ENCODE assay signal across 21 cellular contexts in genomic region chr18:48779462-48779861, GRCh38.
DNase-seq lines count a peak whose midpoint lies in the region; ATAC-seq and TF ChIP-seq lines count a peak whose summit lies in the region.
"Had no signal": no experiment of that assay in that cellular context is flagged by ENCODE, and none has a peak within 500 bp of the region (broad histone marks: within the 10 kb centered on the region; RNA-seq: fewer than 3 reads in every experiment).

No MANE protein-coding gene starts in this region.

- peaks cover 4% of the 10 kb centered on the region for H3K4me1 Mint-ChIP-seq in MCF 10A (ENCODE audit: insufficient read depth, unreplicated experiment)

- CTCF ChIA-PET in MCF 10A (lab: Yijun Ruan, JAX), result no interaction called here

- no peak for TF ChIP-seq CTCF in coronary artery (IDR thresholded peaks at IDR 0.05)
- no peak for TF ChIP-seq CTCF in lower lobe of right lung (IDR thresholded peaks at IDR 0.05)
- no peak for TF ChIP-seq CTCF in MCF 10A (IDR thresholded peaks at IDR 0.05; ENCODE audit: unreplicated experiment)

- BruUV-seq in MCF 10A (replicated peaks; lab: Mats Ljungman, UMichigan), result no TSS peak

- POLR2A ChIA-PET in MCF 10A (lab: Yijun Ruan, JAX), result no interaction called here

- H3K27ac Mint-ChIP-seq in MCF 10A (ENCODE audit: low read depth, unreplicated experiment), result no peak overlapping the region
- H3K27ac Mint-ChIP-seq: activated CD4-positive, alpha-beta T cell treated with anti-CD3 and anti-CD28 coated beads for 36 hours; activated naive CD8-positive, alpha-beta T cell had no signal

- peaks cover 3% of the 10 kb centered on the region; the same call in 1 of the 2 replicates for H3K36me3 ChIP-seq in BLaER1
- H3K36me3 ChIP-seq in lower lobe of right lung, result no peaks in the 10 kb centered on the region
- H3K36me3 ChIP-seq in rectal smooth muscle tissue (ENCODE audit: control insufficient read depth, insufficient read depth, low read length), result no peaks in the 10 kb centered on the region
- H3K36me3 ChIP-seq: pancreas had no signal

- H3K27me3 ChIP-seq in BLaER1, result no peaks in the 10 kb centered on the region
- no peaks in the 10 kb centered on the region for H3K27me3 ChIP-seq in lower lobe of right lung (ENCODE audit: low read depth)
- no peaks in the 10 kb centered on the region for H3K27me3 ChIP-seq in rectal smooth muscle tissue (ENCODE audit: control insufficient read depth, insufficient read depth, low read length)
- H3K27me3 ChIP-seq: pancreas had no signal

- no peaks in the 10 kb centered on the region for H3K9me3 Mint-ChIP-seq in MCF 10A (ENCODE audit: unreplicated experiment)
- H3K9me3 Mint-ChIP-seq: naive B cell had no signal

- intact Hi-C loops in lower lobe of right lung (cut with DNase I), result no loop called here
- intact Hi-C loops in MCF 10A (cut with micrococcal nuclease), result loop anchor here (5.0 to 10.0 kb wide), 3 partner anchors 53 to 305 kb away; no protein-coding TSS in a partner anchor

- no peaks in the 10 kb centered on the region for H4K20me1 ChIP-seq in BLaER1

- no peak overlapping the region for H3K4me3 Mint-ChIP-seq in MCF 10A (ENCODE audit: unreplicated experiment)
- H3K4me3 Mint-ChIP-seq: activated CD4-positive, alpha-beta T cell treated with anti-CD3 and anti-CD28 coated beads for 36 hours; activated naive CD8-positive, alpha-beta T cell had no signal

- no peaks in the 10 kb centered on the region for H3K9me3 ChIP-seq in BLaER1
- no peaks in the 10 kb centered on the region for H3K9me3 ChIP-seq in lower lobe of right lung
- H3K9me3 ChIP-seq: pancreas had no signal

- peaks cover 94% of the 10 kb centered on the region for H3K4me1 ChIP-seq in BLaER1
- H3K4me1 ChIP-seq in lower lobe of right lung, result peaks cover 80% of the 10 kb centered on the region
- H3K4me1 ChIP-seq in rectal smooth muscle tissue (ENCODE audit: control insufficient read depth, insufficient read depth, low read length), result peaks cover 35% of the 10 kb centered on the region

- H3K9ac ChIP-seq in BLaER1 (peak overlapping the region; percentile 71), rectal smooth muscle tissue (ENCODE audit: low read length) (no peak overlapping the region)

- peak overlapping the region; percentile 89 for H3K27ac ChIP-seq in BLaER1
- peak overlapping the region; percentile 89 to 96 for H3K27ac ChIP-seq in coronary artery
- peak overlapping the region; percentile 82 for H3K27ac ChIP-seq in lower lobe of right lung
- H3K27ac ChIP-seq in rectal smooth muscle tissue (ENCODE audit: low read depth, low read length), result peak overlapping the region; percentile 48
- H3K27ac ChIP-seq: HL-60, pancreas had no signal

- H3K4me3 ChIP-seq in BLaER1 (peak overlapping the region; percentile 6; the same call in 1 of the 2 replicates), coronary artery (no peak overlapping the region), lower lobe of right lung (no peak overlapping the region), rectal smooth muscle tissue (ENCODE audit: low read length) (no peak overlapping the region)
- H3K4me3 ChIP-seq: pancreas had no signal

- peaks cover 12% of the 10 kb centered on the region for H3K36me3 Mint-ChIP-seq in MCF 10A (ENCODE audit: insufficient read depth, unreplicated experiment)
- H3K36me3 Mint-ChIP-seq: activated naive CD8-positive, alpha-beta T cell; naive B cell had no signal

- no peak for ATAC-seq in lower lobe of right lung
- ATAC-seq: activated CD4-positive, alpha-beta T cell treated with anti-CD3 and anti-CD28 coated beads for 36 hours; pancreas; stimulated activated naive CD8-positive, alpha-beta T cell treated with anti-CD3 and anti-CD28 coated beads, Interleukin-15, Interleukin-2, amounts not matched to agents 100 U/mL and 50 U/mL, for 24 hours had no signal

- H3K27me3 Mint-ChIP-seq in MCF 10A (ENCODE audit: insufficient read depth, unreplicated experiment), result no peaks in the 10 kb centered on the region
- H3K27me3 Mint-ChIP-seq: activated CD4-positive, alpha-beta T cell treated with anti-CD3 and anti-CD28 coated beads for 36 hours; activated naive CD8-positive, alpha-beta T cell had no signal

- peak overlapping the region; percentile 90 for H3K4me2 ChIP-seq in BLaER1

- no peak for DNase-seq in coronary artery (ENCODE audit: low spot score)
- DNase-seq in lower lobe of right lung, result peak; percentile 40
- no peak for DNase-seq in NCI-H1105 treated with DMSO at 0.1 percent for 48 hours (lab: John Stamatoyannopoulos, UW)
- no peak for DNase-seq in NCI-H1092 (lab: John Stamatoyannopoulos, UW)
- no peak for DNase-seq in MCF 10A (ENCODE audit: unreplicated experiment)
- no peak for DNase-seq in SHP77 (lab: John Stamatoyannopoulos, UW)
- DNase-seq: activated CD4-positive, alpha-beta T cell treated with anti-CD3 and anti-CD28 coated beads for 36 hours; C1 segment of cervical spinal cord; naive B cell; NCI-H1694 treated with DMSO at 0.1 percent for 48 hours; NCI-H774; SHP77 treated with DMSO at 0.1 percent for 48 hours; small intestine; stimulated activated CD4-positive, alpha-beta T cell treated with anti-CD3 and anti-CD28 coated beads, Interleukin-2, amount 100 ng/mL, for 48 hours; stimulated activated naive CD8-positive, alpha-beta T cell treated with anti-CD3 and anti-CD28 coated beads, Interleukin-15, Interleukin-2, amounts not matched to agents 100 U/mL and 50 U/mL, for 24 hours; T-helper 1 cell had no signal
